In genomic region chr16:89552329-89552728, GRCh38 we compare ENCODE assay signal across 23 cellular contexts. TPM values are rescaled to one million over a fixed set of nuclear protein-coding genes. Genes with fewer than 3 reads are reported as not detected.
"Had no signal": no experiment of that assay in that cellular context is flagged by ENCODE, and none has a peak within 500 bp of the region (broad histone marks: within the 10 kb centered on the region; RNA-seq: fewer than 3 reads in every experiment).

No MANE protein-coding gene starts in this region.

- H3K27me3 Mint-ChIP-seq: naive B cell; stimulated activated memory B cell treated with anti-CD40 and anti-IgM and Interleukin-4, amounts not matched to agents 10 μg/mL and 1 μg/mL and 100 μg/mL, for 72 hours; stimulated activated naive CD8-positive, alpha-beta T cell treated with anti-CD3 and anti-CD28 coated beads, Interleukin-15, amount 100 ng/mL, for 72 hours; type B pancreatic cell had no signal

- DNase-seq: hypothalamus; islet precursor cell; left ventricle myocardium inferior; mesendoderm; naive B cell; natural killer cell; nucleus accumbens; pancreas; stimulated activated CD4-positive, alpha-beta T cell treated with anti-CD3 and anti-CD28 coated beads, Interleukin-12 subunit alpha, Interleukin-12 subunit beta, amount 100 ng/mL, for 4 hours; stimulated activated CD4-positive, alpha-beta T cell treated with anti-CD3 and anti-CD28 coated beads, Interleukin-15, amount 100 ng/mL, for 24 hours; stimulated activated CD4-positive, alpha-beta T cell treated with anti-CD3 and anti-CD28 coated beads, Interleukin-4, amount 100 ng/mL, for 24 hours; stimulated activated naive CD4-positive, alpha-beta T cell treated with Interleukin-2 at 50 U/mL for 16 hours; stimulated activated naive CD8-positive, alpha-beta T cell treated with anti-CD3 and anti-CD28 coated beads, Interleukin-15, amount 100 ng/mL, for 72 hours; substantia nigra; uterus had no signal

- H3K9me3 ChIP-seq: left ventricle myocardium inferior, pancreas, right atrium auricular region, tibial nerve, uterus had no signal

- H3K27ac ChIP-seq: left ventricle myocardium inferior, pancreas, right atrium auricular region, skin epidermis, tibial nerve, uterus had no signal

- H3K36me3 Mint-ChIP-seq: natural killer cell had no signal

- ATAC-seq: natural killer cell; pancreas; sciatic nerve; stimulated activated memory B cell treated with anti-CD40 and anti-IgM and Interleukin-4, amounts not matched to agents 10 μg/mL and 1 μg/mL and 100 μg/mL, for 72 hours; stimulated activated naive CD8-positive, alpha-beta T cell treated with anti-CD3 and anti-CD28 coated beads, Interleukin-15, amount 100 ng/mL, for 72 hours had no signal

- H3K27ac Mint-ChIP-seq: mesothelial cell of epicardium; naive B cell; natural killer cell; stimulated activated memory B cell treated with anti-CD40 and anti-IgM and Interleukin-4, amounts not matched to agents 10 μg/mL and 1 μg/mL and 100 μg/mL, for 72 hours; type B pancreatic cell had no signal

- H3K27me3 ChIP-seq: pancreas, right atrium auricular region, tibial nerve, uterus had no signal

- H3K4me3 ChIP-seq: left ventricle myocardium inferior, lung, pancreas, right atrium auricular region, skin epidermis, tibial nerve, uterus had no signal

- H3K4me1 Mint-ChIP-seq: mesothelial cell of epicardium had no signal

- H3K4me3 Mint-ChIP-seq: mesothelial cell of epicardium; naive B cell; natural killer cell; stimulated activated memory B cell treated with anti-CD40 and anti-IgM and Interleukin-4, amounts not matched to agents 10 μg/mL and 1 μg/mL and 100 μg/mL, for 72 hours; stimulated activated naive CD8-positive, alpha-beta T cell treated with anti-CD3 and anti-CD28 coated beads, Interleukin-15, amount 100 ng/mL, for 72 hours; type B pancreatic cell had no signal

- FAIRE-seq: pancreas had no signal

- H3K36me3 ChIP-seq: uterus had no signal

- H3K9me3 Mint-ChIP-seq: mesothelial cell of epicardium; naive B cell; natural killer cell; stimulated activated memory B cell treated with anti-CD40 and anti-IgM and Interleukin-4, amounts not matched to agents 10 μg/mL and 1 μg/mL and 100 μg/mL, for 72 hours; stimulated activated naive CD8-positive, alpha-beta T cell treated with anti-CD3 and anti-CD28 coated beads, Interleukin-15, amount 100 ng/mL, for 72 hours; type B pancreatic cell had no signal

- H3K4me1 ChIP-seq: pancreas, uterus had no signal

RNA-seq across cellular contexts. Expression of gene CPNE7, which starts 23.2 kb away (rescaled TPM):
- total RNA-seq: left ventricle myocardium inferior, right atrium auricular region, sciatic nerve had no signal
